Comparison of ENCODE assay signal across 20 cellular contexts in genomic region chr12:20125259-20125919, GRCh38.
"Had no signal": no experiment of that assay in that cellular context is flagged by ENCODE, and none has a peak within 500 bp of the region (broad histone marks: within the 10 kb centered on the region; RNA-seq: fewer than 3 reads in every experiment).

No MANE protein-coding gene starts in this region.

- H3K9me3 Mint-ChIP-seq: neural progenitor cell had no signal

- H3K4me2 ChIP-seq: neural progenitor cell had no signal

- DNase-seq: activated CD4-positive, alpha-beta T cell treated with anti-CD3 and anti-CD28 coated beads, Interleukin-2, amount 50 U/mL, for 48 hours; activated CD4-positive, CD25-positive, alpha-beta regulatory T cell treated with anti-CD3 and anti-CD28 coated beads, Interleukin-2, amount 50 U/mL, for 72 hours; activated naive CD4-positive, alpha-beta T cell treated with anti-CD3 and anti-CD28 coated beads, Interleukin-2, amount 10 ng/mL, durations not matched to agents 7 days and 5 days; activated T-cell treated with anti-CD3 and anti-CD28 coated beads, Interleukin-2, amount 50 U/mL, for 1 hour; adrenal gland; central memory CD4-positive, alpha-beta T cell; colonic mucosa; heart right ventricle; left colon; naive B cell; pancreas; stimulated activated CD4-positive, alpha-beta T cell treated with anti-CD3 and anti-CD28 coated beads, Interleukin-15, amount 100 ng/mL, for 24 hours; stimulated activated CD4-positive, alpha-beta T cell treated with anti-CD3 and anti-CD28 coated beads, Interleukin-4, amount 100 ng/mL, for 24 hours; stimulated activated naive CD4-positive, alpha-beta T cell; T-helper 1 cell; tibial artery had no signal

- H3K9me3 ChIP-seq: adrenal gland, colonic mucosa, esophagus muscularis mucosa, gastrocnemius medialis, heart right ventricle, pancreas, tibial artery had no signal

- H2AFZ ChIP-seq: neural progenitor cell had no signal

- H3K4me3 Mint-ChIP-seq: activated naive CD4-positive, alpha-beta T cell treated with anti-CD3 and anti-CD28 coated beads, Interleukin-2, amount 10 ng/mL, durations not matched to agents 7 days and 5 days; naive B cell; neural progenitor cell had no signal

- H3K36me3 Mint-ChIP-seq: activated naive CD4-positive, alpha-beta T cell treated with anti-CD3 and anti-CD28 coated beads, Interleukin-2, amount 10 ng/mL, durations not matched to agents 7 days and 5 days; naive B cell; neural progenitor cell had no signal

- H3K9ac ChIP-seq: neural progenitor cell had no signal

- H3K27ac ChIP-seq: adrenal gland, colonic mucosa, gastrocnemius medialis, neural progenitor cell, pancreas had no signal

- ATAC-seq: left colon, pancreas had no signal

- H3K4me1 Mint-ChIP-seq: activated naive CD4-positive, alpha-beta T cell treated with anti-CD3 and anti-CD28 coated beads, Interleukin-2, amount 10 ng/mL, durations not matched to agents 7 days and 5 days; naive B cell; neural progenitor cell had no signal

- H3K4me1 ChIP-seq: adrenal gland, colonic mucosa, pancreas had no signal

- H3K4me3 ChIP-seq: adrenal gland, colonic mucosa, esophagus muscularis mucosa, gastrocnemius medialis, heart right ventricle, neural progenitor cell, pancreas, tibial artery had no signal

- FAIRE-seq: urothelium cell line had no signal

- H3K27me3 Mint-ChIP-seq: activated naive CD4-positive, alpha-beta T cell treated with anti-CD3 and anti-CD28 coated beads, Interleukin-2, amount 10 ng/mL, durations not matched to agents 7 days and 5 days; naive B cell had no signal

- H3K27me3 ChIP-seq: adrenal gland, colonic mucosa, esophagus muscularis mucosa, gastrocnemius medialis, heart right ventricle, neural progenitor cell, pancreas, tibial artery had no signal

- H3K27ac Mint-ChIP-seq: activated naive CD4-positive, alpha-beta T cell treated with anti-CD3 and anti-CD28 coated beads, Interleukin-2, amount 10 ng/mL, durations not matched to agents 7 days and 5 days; naive B cell; neural progenitor cell had no signal

- H3K36me3 ChIP-seq: adrenal gland, colonic mucosa, esophagus muscularis mucosa, gastrocnemius medialis, heart right ventricle, neural progenitor cell, pancreas, tibial artery had no signal
